1 cellular context compared by ENCODE assay signal in the genomic region with DNA sequence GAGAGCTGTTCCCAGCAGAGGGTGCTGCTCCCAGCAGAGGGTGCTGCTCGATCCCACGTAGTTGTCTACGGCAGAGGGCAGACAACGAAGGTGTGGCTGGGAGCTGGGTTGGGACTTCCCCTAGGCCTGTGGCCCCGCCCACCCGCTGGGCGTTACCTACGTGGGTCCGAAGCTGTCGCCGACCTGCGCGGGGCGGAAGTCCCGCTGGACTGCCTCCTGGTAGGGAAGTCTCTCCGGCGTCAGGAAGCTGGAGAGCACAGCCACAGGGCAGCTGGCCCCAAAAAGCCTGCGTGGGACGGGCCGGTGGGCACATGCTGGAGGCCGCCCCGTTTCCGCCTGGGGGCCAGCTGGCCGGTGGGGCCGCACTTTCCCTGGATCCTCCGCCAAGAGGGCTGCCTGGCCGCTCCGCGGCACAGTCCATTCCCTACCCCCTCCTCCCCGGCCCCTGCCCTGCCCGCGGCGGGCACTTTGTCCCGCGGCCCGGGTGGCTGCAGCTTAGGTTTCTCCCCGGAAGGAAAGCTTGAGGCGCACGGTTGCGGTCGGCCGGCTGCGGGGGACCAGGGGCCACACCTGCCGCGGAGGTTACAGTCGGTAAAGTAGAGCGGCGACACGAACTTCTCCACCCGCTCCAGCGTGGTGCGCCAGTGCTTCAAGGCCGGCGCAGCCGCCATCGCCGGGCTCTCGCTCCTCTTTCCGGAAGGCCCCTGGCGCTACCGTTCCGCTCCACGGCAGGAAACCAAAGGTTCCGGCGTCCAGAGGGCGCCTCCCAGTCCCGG.
A peak's percentile ranks its signal among the peaks of the same experiment; 100 is the strongest.
TF ChIP-seq lines count a peak whose summit lies in the region.

A gene (minus strand): TSS at position 695 of the 776 bp plus-strand sequence. CDS start 24 bp downstream, at position 671.

TF ChIP-seq in GM12878, 131 proteins besides CTCF, POLR2A, EP300 and RAD21 (continued from another document and continues in another):
- TF ChIP-seq, protein P1, sequence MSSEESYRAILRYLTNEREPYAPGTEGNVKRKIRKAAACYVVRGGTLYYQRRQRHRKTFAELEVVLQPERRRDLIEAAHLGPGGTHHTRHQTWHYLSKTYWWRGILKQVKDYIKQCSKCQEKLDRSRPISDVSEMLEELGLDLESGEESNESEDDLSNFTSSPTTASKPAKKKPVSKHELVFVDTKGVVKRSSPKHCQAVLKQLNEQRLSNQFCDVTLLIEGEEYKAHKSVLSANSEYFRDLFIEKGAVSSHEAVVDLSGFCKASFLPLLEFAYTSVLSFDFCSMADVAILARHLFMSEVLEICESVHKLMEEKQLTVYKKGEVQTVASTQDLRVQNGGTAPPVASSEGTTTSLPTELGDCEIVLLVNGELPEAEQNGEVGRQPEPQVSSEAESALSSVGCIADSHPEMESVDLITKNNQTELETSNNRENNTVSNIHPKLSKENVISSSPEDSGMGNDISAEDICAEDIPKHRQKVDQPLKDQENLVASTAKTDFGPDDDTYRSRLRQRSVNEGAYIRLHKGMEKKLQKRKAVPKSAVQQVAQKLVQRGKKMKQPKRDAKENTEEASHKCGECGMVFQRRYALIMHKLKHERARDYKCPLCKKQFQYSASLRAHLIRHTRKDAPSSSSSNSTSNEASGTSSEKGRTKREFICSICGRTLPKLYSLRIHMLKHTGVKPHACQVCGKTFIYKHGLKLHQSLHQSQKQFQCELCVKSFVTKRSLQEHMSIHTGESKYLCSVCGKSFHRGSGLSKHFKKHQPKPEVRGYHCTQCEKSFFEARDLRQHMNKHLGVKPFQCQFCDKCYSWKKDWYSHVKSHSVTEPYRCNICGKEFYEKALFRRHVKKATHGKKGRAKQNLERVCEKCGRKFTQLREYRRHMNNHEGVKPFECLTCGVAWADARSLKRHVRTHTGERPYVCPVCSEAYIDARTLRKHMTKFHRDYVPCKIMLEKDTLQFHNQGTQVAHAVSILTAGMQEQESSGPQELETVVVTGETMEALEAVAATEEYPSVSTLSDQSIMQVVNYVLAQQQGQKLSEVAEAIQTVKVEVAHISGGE (CRISPR knock-in tag; IDR thresholded peaks at IDR 0.05) = peak; percentile 94
- TF ChIP-seq KLF5 (IDR thresholded peaks at IDR 0.05; ENCODE audit: partially characterized antibody) (peak; percentile 82), RB1 (IDR thresholded peaks at IDR 0.05; ENCODE audit: borderline replicate concordance) (peak; percentile 78; the same call in 1 of the 2 replicates), NR2C2 (IDR thresholded peaks at IDR 0.05; ENCODE audit: borderline replicate concordance, control insufficient read depth, insufficient read length, low read depth) (no peak), JUND (IDR thresholded peaks at IDR 0.05; ENCODE audit: low read depth, low read length) (peak; percentile 27; the same call in 1 of the 2 replicates), HDAC2 (IDR thresholded peaks at IDR 0.05) (no peak), POLR2AphosphoS2 (IDR thresholded peaks at IDR 0.05; ENCODE audit: low read depth, low read length) (peak; percentile 77), YY1 (IDR thresholded peaks at IDR 0.05; ENCODE audit: low read depth, low read length) (peak; percentile 98), MXI1 (IDR thresholded peaks at IDR 0.05; ENCODE audit: low read depth, low read length) (peak; percentile 86; the same call in 1 of the 2 replicates), MTA3 (IDR thresholded peaks at IDR 0.05; ENCODE audit: borderline replicate concordance, low read length) (no peak), SIX5 (IDR thresholded peaks at IDR 0.05; ENCODE audit: low read depth, low read length, severe bottlenecking) (peak; percentile 65), STAT1 (conservative IDR thresholded peaks at IDR 0.05) (peak; percentile 90; the same call in 1 of the 2 replicates), JUNB (IDR thresholded peaks at IDR 0.05) (no peak), PML (IDR thresholded peaks at IDR 0.05; ENCODE audit: low read length) (peak; percentile 97), EZH2 (IDR thresholded peaks at IDR 0.05; ENCODE audit: borderline replicate concordance, control insufficient read depth, low read depth, low read length) (no peak), SPI1 (IDR thresholded peaks at IDR 0.05; ENCODE audit: borderline replicate concordance, insufficient read depth, low read depth, low read length) (peak; percentile 72), ZBED1 (IDR thresholded peaks at IDR 0.05; ENCODE audit: borderline replicate concordance) (peak; percentile 58; the same call in 1 of the 2 replicates)
- TF ChIP-seq, protein P2, sequence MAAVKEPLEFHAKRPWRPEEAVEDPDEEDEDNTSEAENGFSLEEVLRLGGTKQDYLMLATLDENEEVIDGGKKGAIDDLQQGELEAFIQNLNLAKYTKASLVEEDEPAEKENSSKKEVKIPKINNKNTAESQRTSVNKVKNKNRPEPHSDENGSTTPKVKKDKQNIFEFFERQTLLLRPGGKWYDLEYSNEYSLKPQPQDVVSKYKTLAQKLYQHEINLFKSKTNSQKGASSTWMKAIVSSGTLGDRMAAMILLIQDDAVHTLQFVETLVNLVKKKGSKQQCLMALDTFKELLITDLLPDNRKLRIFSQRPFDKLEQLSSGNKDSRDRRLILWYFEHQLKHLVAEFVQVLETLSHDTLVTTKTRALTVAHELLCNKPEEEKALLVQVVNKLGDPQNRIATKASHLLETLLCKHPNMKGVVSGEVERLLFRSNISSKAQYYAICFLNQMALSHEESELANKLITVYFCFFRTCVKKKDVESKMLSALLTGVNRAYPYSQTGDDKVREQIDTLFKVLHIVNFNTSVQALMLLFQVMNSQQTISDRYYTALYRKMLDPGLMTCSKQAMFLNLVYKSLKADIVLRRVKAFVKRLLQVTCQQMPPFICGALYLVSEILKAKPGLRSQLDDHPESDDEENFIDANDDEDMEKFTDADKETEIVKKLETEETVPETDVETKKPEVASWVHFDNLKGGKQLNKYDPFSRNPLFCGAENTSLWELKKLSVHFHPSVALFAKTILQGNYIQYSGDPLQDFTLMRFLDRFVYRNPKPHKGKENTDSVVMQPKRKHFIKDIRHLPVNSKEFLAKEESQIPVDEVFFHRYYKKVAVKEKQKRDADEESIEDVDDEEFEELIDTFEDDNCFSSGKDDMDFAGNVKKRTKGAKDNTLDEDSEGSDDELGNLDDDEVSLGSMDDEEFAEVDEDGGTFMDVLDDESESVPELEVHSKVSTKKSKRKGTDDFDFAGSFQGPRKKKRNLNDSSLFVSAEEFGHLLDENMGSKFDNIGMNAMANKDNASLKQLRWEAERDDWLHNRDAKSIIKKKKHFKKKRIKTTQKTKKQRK (IDR thresholded peaks at IDR 0.05; ENCODE audit: low read depth, low read length) = no peak
- TF ChIP-seq, protein P3, sequence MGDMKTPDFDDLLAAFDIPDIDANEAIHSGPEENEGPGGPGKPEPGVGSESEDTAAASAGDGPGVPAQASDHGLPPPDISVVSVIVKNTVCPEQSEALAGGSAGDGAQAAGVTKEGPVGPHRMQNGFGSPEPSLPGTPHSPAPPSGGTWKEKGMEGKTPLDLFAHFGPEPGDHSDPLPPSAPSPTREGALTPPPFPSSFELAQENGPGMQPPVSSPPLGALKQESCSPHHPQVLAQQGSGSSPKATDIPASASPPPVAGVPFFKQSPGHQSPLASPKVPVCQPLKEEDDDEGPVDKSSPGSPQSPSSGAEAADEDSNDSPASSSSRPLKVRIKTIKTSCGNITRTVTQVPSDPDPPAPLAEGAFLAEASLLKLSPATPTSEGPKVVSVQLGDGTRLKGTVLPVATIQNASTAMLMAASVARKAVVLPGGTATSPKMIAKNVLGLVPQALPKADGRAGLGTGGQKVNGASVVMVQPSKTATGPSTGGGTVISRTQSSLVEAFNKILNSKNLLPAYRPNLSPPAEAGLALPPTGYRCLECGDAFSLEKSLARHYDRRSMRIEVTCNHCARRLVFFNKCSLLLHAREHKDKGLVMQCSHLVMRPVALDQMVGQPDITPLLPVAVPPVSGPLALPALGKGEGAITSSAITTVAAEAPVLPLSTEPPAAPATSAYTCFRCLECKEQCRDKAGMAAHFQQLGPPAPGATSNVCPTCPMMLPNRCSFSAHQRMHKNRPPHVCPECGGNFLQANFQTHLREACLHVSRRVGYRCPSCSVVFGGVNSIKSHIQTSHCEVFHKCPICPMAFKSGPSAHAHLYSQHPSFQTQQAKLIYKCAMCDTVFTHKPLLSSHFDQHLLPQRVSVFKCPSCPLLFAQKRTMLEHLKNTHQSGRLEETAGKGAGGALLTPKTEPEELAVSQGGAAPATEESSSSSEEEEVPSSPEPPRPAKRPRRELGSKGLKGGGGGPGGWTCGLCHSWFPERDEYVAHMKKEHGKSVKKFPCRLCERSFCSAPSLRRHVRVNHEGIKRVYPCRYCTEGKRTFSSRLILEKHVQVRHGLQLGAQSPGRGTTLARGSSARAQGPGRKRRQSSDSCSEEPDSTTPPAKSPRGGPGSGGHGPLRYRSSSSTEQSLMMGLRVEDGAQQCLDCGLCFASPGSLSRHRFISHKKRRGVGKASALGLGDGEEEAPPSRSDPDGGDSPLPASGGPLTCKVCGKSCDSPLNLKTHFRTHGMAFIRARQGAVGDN (IDR thresholded peaks at IDR 0.05) = peak; percentile 86
- TF ChIP-seq, protein P4, sequence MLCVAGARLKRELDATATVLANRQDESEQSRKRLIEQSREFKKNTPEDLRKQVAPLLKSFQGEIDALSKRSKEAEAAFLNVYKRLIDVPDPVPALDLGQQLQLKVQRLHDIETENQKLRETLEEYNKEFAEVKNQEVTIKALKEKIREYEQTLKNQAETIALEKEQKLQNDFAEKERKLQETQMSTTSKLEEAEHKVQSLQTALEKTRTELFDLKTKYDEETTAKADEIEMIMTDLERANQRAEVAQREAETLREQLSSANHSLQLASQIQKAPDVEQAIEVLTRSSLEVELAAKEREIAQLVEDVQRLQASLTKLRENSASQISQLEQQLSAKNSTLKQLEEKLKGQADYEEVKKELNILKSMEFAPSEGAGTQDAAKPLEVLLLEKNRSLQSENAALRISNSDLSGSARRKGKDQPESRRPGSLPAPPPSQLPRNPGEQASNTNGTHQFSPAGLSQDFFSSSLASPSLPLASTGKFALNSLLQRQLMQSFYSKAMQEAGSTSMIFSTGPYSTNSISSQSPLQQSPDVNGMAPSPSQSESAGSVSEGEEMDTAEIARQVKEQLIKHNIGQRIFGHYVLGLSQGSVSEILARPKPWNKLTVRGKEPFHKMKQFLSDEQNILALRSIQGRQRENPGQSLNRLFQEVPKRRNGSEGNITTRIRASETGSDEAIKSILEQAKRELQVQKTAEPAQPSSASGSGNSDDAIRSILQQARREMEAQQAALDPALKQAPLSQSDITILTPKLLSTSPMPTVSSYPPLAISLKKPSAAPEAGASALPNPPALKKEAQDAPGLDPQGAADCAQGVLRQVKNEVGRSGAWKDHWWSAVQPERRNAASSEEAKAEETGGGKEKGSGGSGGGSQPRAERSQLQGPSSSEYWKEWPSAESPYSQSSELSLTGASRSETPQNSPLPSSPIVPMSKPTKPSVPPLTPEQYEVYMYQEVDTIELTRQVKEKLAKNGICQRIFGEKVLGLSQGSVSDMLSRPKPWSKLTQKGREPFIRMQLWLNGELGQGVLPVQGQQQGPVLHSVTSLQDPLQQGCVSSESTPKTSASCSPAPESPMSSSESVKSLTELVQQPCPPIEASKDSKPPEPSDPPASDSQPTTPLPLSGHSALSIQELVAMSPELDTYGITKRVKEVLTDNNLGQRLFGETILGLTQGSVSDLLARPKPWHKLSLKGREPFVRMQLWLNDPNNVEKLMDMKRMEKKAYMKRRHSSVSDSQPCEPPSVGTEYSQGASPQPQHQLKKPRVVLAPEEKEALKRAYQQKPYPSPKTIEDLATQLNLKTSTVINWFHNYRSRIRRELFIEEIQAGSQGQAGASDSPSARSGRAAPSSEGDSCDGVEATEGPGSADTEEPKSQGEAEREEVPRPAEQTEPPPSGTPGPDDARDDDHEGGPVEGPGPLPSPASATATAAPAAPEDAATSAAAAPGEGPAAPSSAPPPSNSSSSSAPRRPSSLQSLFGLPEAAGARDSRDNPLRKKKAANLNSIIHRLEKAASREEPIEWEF (IDR thresholded peaks at IDR 0.05; ENCODE audit: insufficient replicate concordance, low read depth, low read length) = no peak
- TF ChIP-seq, protein P5, sequence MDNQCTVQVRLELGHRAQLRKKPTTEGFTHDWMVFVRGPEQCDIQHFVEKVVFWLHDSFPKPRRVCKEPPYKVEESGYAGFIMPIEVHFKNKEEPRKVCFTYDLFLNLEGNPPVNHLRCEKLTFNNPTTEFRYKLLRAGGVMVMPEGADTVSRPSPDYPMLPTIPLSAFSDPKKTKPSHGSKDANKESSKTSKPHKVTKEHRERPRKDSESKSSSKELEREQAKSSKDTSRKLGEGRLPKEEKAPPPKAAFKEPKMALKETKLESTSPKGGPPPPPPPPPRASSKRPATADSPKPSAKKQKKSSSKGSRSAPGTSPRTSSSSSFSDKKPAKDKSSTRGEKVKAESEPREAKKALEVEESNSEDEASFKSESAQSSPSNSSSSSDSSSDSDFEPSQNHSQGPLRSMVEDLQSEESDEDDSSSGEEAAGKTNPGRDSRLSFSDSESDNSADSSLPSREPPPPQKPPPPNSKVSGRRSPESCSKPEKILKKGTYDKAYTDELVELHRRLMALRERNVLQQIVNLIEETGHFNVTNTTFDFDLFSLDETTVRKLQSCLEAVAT (IDR thresholded peaks at IDR 0.05) = peak; percentile 76; the same call in 1 of the 2 replicates
- TF ChIP-seq, protein P6, sequence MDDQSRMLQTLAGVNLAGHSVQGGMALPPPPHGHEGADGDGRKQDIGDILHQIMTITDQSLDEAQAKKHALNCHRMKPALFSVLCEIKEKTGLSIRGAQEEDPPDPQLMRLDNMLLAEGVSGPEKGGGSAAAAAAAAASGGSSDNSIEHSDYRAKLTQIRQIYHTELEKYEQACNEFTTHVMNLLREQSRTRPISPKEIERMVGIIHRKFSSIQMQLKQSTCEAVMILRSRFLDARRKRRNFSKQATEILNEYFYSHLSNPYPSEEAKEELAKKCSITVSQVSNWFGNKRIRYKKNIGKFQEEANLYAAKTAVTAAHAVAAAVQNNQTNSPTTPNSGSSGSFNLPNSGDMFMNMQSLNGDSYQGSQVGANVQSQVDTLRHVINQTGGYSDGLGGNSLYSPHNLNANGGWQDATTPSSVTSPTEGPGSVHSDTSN (IDR thresholded peaks at IDR 0.05; ENCODE audit: insufficient replicate concordance, low read depth, low read length) = no peak
- TF ChIP-seq, protein P7, sequence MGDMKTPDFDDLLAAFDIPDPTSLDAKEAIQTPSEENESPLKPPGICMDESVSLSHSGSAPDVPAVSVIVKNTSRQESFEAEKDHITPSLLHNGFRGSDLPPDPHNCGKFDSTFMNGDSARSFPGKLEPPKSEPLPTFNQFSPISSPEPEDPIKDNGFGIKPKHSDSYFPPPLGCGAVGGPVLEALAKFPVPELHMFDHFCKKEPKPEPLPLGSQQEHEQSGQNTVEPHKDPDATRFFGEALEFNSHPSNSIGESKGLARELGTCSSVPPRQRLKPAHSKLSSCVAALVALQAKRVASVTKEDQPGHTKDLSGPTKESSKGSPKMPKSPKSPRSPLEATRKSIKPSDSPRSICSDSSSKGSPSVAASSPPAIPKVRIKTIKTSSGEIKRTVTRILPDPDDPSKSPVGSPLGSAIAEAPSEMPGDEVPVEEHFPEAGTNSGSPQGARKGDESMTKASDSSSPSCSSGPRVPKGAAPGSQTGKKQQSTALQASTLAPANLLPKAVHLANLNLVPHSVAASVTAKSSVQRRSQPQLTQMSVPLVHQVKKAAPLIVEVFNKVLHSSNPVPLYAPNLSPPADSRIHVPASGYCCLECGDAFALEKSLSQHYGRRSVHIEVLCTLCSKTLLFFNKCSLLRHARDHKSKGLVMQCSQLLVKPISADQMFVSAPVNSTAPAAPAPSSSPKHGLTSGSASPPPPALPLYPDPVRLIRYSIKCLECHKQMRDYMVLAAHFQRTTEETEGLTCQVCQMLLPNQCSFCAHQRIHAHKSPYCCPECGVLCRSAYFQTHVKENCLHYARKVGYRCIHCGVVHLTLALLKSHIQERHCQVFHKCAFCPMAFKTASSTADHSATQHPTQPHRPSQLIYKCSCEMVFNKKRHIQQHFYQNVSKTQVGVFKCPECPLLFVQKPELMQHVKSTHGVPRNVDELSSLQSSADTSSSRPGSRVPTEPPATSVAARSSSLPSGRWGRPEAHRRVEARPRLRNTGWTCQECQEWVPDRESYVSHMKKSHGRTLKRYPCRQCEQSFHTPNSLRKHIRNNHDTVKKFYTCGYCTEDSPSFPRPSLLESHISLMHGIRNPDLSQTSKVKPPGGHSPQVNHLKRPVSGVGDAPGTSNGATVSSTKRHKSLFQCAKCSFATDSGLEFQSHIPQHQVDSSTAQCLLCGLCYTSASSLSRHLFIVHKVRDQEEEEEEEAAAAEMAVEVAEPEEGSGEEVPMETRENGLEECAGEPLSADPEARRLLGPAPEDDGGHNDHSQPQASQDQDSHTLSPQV (IDR thresholded peaks at IDR 0.05) = peak; percentile 85
